In the genomic region with DNA sequence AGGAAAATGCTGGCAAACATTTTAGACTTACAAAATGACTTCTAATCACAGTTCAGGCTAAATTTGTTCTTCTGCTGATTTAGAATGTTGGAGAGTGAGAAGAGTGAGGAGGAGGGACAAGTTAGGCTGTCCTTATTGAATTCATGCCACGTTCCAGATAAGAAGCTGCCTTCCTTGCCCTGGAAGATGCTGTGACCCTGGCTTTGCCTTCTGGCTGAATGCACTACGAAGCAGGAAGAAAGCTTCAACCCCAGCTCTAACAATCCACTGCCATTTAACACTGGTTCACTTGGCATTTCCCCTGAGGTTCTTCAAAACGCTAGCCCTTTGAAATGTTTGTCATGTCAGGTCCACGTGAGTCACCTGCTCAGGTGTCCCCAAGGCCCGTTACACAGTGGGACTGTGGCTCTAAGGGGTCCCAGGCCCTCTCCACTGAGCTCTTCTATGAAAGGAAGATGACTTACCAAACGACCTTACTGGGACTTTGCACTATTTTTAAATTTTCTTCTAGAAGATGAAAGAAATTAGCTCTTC, we compare ENCODE assay signal across 15 cellular contexts. TPM values are rescaled to one million over a fixed set of nuclear protein-coding genes. Genes with fewer than 3 reads are reported as not detected.
A peak's percentile ranks its signal among the peaks of the same experiment; 100 is the strongest.
DNase-seq lines count a peak whose midpoint lies in the region; ATAC-seq and TF ChIP-seq lines count a peak whose summit lies in the region.
"Had no signal": no experiment of that assay in that cellular context is flagged by ENCODE, and none has a peak within 500 bp of the region (broad histone marks: within the 10 kb centered on the region; RNA-seq: fewer than 3 reads in every experiment).

No MANE protein-coding gene starts in this region.

- H3K27me3 ChIP-seq in left ventricle myocardium inferior (ENCODE audit: low read depth) (no peaks in the 10 kb centered on the region), thyroid gland (no peaks in the 10 kb centered on the region)
- H3K27me3 ChIP-seq: heart left ventricle, neural progenitor cell had no signal

- peak overlapping the region; percentile 99 for H3K27ac Mint-ChIP-seq in activated CD4-positive, alpha-beta memory T cell treated with anti-CD3 and anti-CD28 coated beads, Interleukin-2, amount 10 ng/mL, durations not matched to agents 7 days and 5 days
- H3K27ac Mint-ChIP-seq in activated naive CD8-positive, alpha-beta T cell treated with anti-CD3 and anti-CD28 coated beads, Interleukin-2, amount 50 U/mL, for 24 hours = peak overlapping the region; percentile 94
- peak overlapping the region; percentile 93 to 95 for H3K27ac Mint-ChIP-seq in stimulated activated naive CD8-positive, alpha-beta T cell treated with anti-CD3 and anti-CD28 coated beads, Interleukin-15, amount 100 ng/mL, for 72 hours
- H3K27ac Mint-ChIP-seq: neural progenitor cell had no signal

- intact Hi-C loops in left ventricle myocardium inferior (cut with micrococcal nuclease) = loop anchor here (5.0 kb wide), 1 partner anchor 121 kb away; no protein-coding TSS in a partner anchor
- intact Hi-C loops in left cardiac atrium (cut with DNase I) = loop anchor here (10.0 kb wide), 1 partner anchor 78 kb away; a partner anchor contains a TSS
- intact Hi-C loops in mucosa of descending colon (cut with DNase I, micrococcal nuclease) = loop anchor here in 1 of 2 donors (10.0 kb wide), 1 partner anchor 118 kb away; no protein-coding TSS in a partner anchor
- intact Hi-C loops in thyroid gland (cut with DNase I) = no loop called here

- CTCF ChIA-PET in activated CD4-positive, alpha-beta memory T cell treated with anti-CD3 and anti-CD28 coated beads, Interleukin-2, amount 10 ng/mL, durations not matched to agents 7 days and 5 days (lab: Charles Lee) = interaction anchor here (0.9 to 10.4 kb wide), 10 partner anchors 9 to 619 kb away, joined by 4 to 102 read pairs (median 10); a partner anchor contains a TSS

- H3K4me1 ChIP-seq in left ventricle myocardium inferior = peaks cover 58% of the 10 kb centered on the region
- H3K4me1 ChIP-seq in mucosa of descending colon (ENCODE audit: low read depth) = no peaks in the 10 kb centered on the region
- no peaks in the 10 kb centered on the region for H3K4me1 ChIP-seq in thyroid gland

- H3K27me3 Mint-ChIP-seq in activated CD4-positive, alpha-beta memory T cell treated with anti-CD3 and anti-CD28 coated beads, Interleukin-2, amount 10 ng/mL, durations not matched to agents 7 days and 5 days = no peaks in the 10 kb centered on the region
- no peaks in the 10 kb centered on the region for H3K27me3 Mint-ChIP-seq in activated naive CD8-positive, alpha-beta T cell treated with anti-CD3 and anti-CD28 coated beads, Interleukin-2, amount 50 U/mL, for 24 hours
- H3K27me3 Mint-ChIP-seq in stimulated activated naive CD8-positive, alpha-beta T cell treated with anti-CD3 and anti-CD28 coated beads, Interleukin-15, amount 100 ng/mL, for 72 hours = no peaks in the 10 kb centered on the region

- DNase-seq in left ventricle myocardium inferior = no peak
- no peak for DNase-seq in left cardiac atrium
- DNase-seq in activated CD4-positive, alpha-beta memory T cell treated with anti-CD3 and anti-CD28 coated beads, Interleukin-2, amount 10 ng/mL, durations not matched to agents 7 days and 5 days = no peak
- peak; percentile 33 for DNase-seq in activated naive CD8-positive, alpha-beta T cell treated with anti-CD3 and anti-CD28 coated beads, Interleukin-2, amount 50 U/mL, for 24 hours
- no peak for DNase-seq in stimulated activated naive CD8-positive, alpha-beta T cell treated with anti-CD3 and anti-CD28 coated beads, Interleukin-15, amount 100 ng/mL, for 72 hours
- no peak for DNase-seq in NAMALWA (ENCODE audit: low spot score)
- no peak for DNase-seq in mucosa of descending colon
- no peak for DNase-seq in thyroid gland
- DNase-seq: heart left ventricle, mesendoderm, NCI-H526, psoas muscle, SIG-M5, T-helper 9 cell had no signal

- H3K27ac ChIP-seq in left ventricle myocardium inferior (replicated peaks) (peak overlapping the region; percentile 52), thyroid gland (no peak overlapping the region)
- H3K27ac ChIP-seq: neural progenitor cell, psoas muscle had no signal

- TF ChIP-seq POLR2A in thyroid gland (IDR thresholded peaks at IDR 0.05) = no peak

- no peaks in the 10 kb centered on the region for H3K9me3 ChIP-seq in left ventricle myocardium inferior (replicated peaks)
- no peaks in the 10 kb centered on the region for H3K9me3 ChIP-seq in mucosa of descending colon
- no peaks in the 10 kb centered on the region for H3K9me3 ChIP-seq in thyroid gland
- H3K9me3 ChIP-seq: heart left ventricle, psoas muscle had no signal

- H3K4me3 ChIP-seq in left ventricle myocardium inferior = no peak overlapping the region
- H3K4me3 ChIP-seq in mucosa of descending colon = no peak overlapping the region
- H3K4me3 ChIP-seq in thyroid gland (replicated peaks in 1 of 3) = no peak overlapping the region
- H3K4me3 ChIP-seq: heart left ventricle, neural progenitor cell, psoas muscle had no signal

- TF ChIP-seq CTCF in left ventricle myocardium inferior (IDR thresholded peaks at IDR 0.05; ENCODE audit: borderline replicate concordance) (no peak), mucosa of descending colon (IDR thresholded peaks at IDR 0.05) (no peak), thyroid gland (IDR thresholded peaks at IDR 0.05) (no peak)

- peaks cover 90% of the 10 kb centered on the region for H3K4me1 Mint-ChIP-seq in activated CD4-positive, alpha-beta memory T cell treated with anti-CD3 and anti-CD28 coated beads, Interleukin-2, amount 10 ng/mL, durations not matched to agents 7 days and 5 days
- peaks cover 100% of the 10 kb centered on the region for H3K4me1 Mint-ChIP-seq in activated naive CD8-positive, alpha-beta T cell treated with anti-CD3 and anti-CD28 coated beads, Interleukin-2, amount 50 U/mL, for 24 hours
- peaks cover 98% of the 10 kb centered on the region for H3K4me1 Mint-ChIP-seq in stimulated activated naive CD8-positive, alpha-beta T cell treated with anti-CD3 and anti-CD28 coated beads, Interleukin-15, amount 100 ng/mL, for 72 hours

- peaks cover 20% of the 10 kb centered on the region for H3K36me3 Mint-ChIP-seq in activated CD4-positive, alpha-beta memory T cell treated with anti-CD3 and anti-CD28 coated beads, Interleukin-2, amount 10 ng/mL, durations not matched to agents 7 days and 5 days (ENCODE audit: low read depth)
- H3K36me3 Mint-ChIP-seq in activated naive CD8-positive, alpha-beta T cell treated with anti-CD3 and anti-CD28 coated beads, Interleukin-2, amount 50 U/mL, for 24 hours (ENCODE audit: low read depth) = peaks cover 5% of the 10 kb centered on the region
- H3K36me3 Mint-ChIP-seq: neural progenitor cell had no signal

- WGBS in thyroid gland, 2 donors = 63 to 64% methylated on average over 6 of the region's 6 CpGs

- POLR2A ChIA-PET in activated CD4-positive, alpha-beta memory T cell treated with anti-CD3 and anti-CD28 coated beads, Interleukin-2, amount 10 ng/mL, durations not matched to agents 7 days and 5 days (lab: Charles Lee) = interaction anchor here (0.8 to 12.0 kb wide), 15 partner anchors 9 to 476 kb away, joined by 3 to 828 read pairs (median 10); a partner anchor contains a TSS

- no peak for ATAC-seq in left cardiac atrium
- peak; percentile 27 for ATAC-seq in activated naive CD8-positive, alpha-beta T cell treated with anti-CD3 and anti-CD28 coated beads, Interleukin-2, amount 50 U/mL, for 24 hours
- ATAC-seq in stimulated activated naive CD8-positive, alpha-beta T cell treated with anti-CD3 and anti-CD28 coated beads, Interleukin-15, amount 100 ng/mL, for 72 hours = no peak
- ATAC-seq in mucosa of descending colon = no peak
- ATAC-seq: psoas muscle had no signal

- H3K9me3 Mint-ChIP-seq in activated CD4-positive, alpha-beta memory T cell treated with anti-CD3 and anti-CD28 coated beads, Interleukin-2, amount 10 ng/mL, durations not matched to agents 7 days and 5 days = no peaks in the 10 kb centered on the region
- H3K9me3 Mint-ChIP-seq in activated naive CD8-positive, alpha-beta T cell treated with anti-CD3 and anti-CD28 coated beads, Interleukin-2, amount 50 U/mL, for 24 hours = no peaks in the 10 kb centered on the region
- no peaks in the 10 kb centered on the region for H3K9me3 Mint-ChIP-seq in stimulated activated naive CD8-positive, alpha-beta T cell treated with anti-CD3 and anti-CD28 coated beads, Interleukin-15, amount 100 ng/mL, for 72 hours
- H3K9me3 Mint-ChIP-seq: neural progenitor cell had no signal

- H3K36me3 ChIP-seq in left ventricle myocardium inferior = no peaks in the 10 kb centered on the region
- no peaks in the 10 kb centered on the region for H3K36me3 ChIP-seq in mucosa of descending colon (ENCODE audit: low read depth)
- no peaks in the 10 kb centered on the region for H3K36me3 ChIP-seq in thyroid gland
- H3K36me3 ChIP-seq: neural progenitor cell had no signal

- H3K4me3 Mint-ChIP-seq in activated CD4-positive, alpha-beta memory T cell treated with anti-CD3 and anti-CD28 coated beads, Interleukin-2, amount 10 ng/mL, durations not matched to agents 7 days and 5 days = peak overlapping the region; percentile 4
- peak overlapping the region; percentile 61 for H3K4me3 Mint-ChIP-seq in activated naive CD8-positive, alpha-beta T cell treated with anti-CD3 and anti-CD28 coated beads, Interleukin-2, amount 50 U/mL, for 24 hours
- peak overlapping the region; percentile 65 to 67 for H3K4me3 Mint-ChIP-seq in stimulated activated naive CD8-positive, alpha-beta T cell treated with anti-CD3 and anti-CD28 coated beads, Interleukin-15, amount 100 ng/mL, for 72 hours
- H3K4me3 Mint-ChIP-seq: neural progenitor cell had no signal

RNA-seq across cellular contexts. Expression of a gene that starts 30.0 kb away (rescaled TPM):
- total RNA-seq in left ventricle myocardium inferior (6.2 TPM), left cardiac atrium (10 to 100 TPM in 1 of 2 donors, 1 to 10 TPM in 1; 8.4 to 14.4 TPM), mucosa of descending colon (1 to 10 TPM; 1.5 to 5.0 (median 3.0) TPM), thyroid gland (10 to 100 TPM in 2 of 4 donors, 1 to 10 TPM in 2; 4.4 to 11.0 (median 8.2) TPM)
- 10 to 100 TPM; 52.5 to 55.6 TPM for total RNA-seq in activated CD4-positive, alpha-beta memory T cell treated with anti-CD3 and anti-CD28 coated beads, Interleukin-2, amount 10 ng/mL, durations not matched to agents 7 days and 5 days

Comparison
In these comparisons a context has a peak if more than half of its experiments do, and no peak if none do; other contexts are left out.
1. H3K4me3 Mint-ChIP-seq: peak in every context shown above with its lines; median percentile 66 in stimulated activated naive CD8-positive, alpha-beta T cell treated with anti-CD3 and anti-CD28 coated beads, Interleukin-15, amount 100 ng/mL, for 72 hours; 61 in activated naive CD8-positive, alpha-beta T cell treated with anti-CD3 and anti-CD28 coated beads, Interleukin-2, amount 50 U/mL, for 24 hours; 4 in activated CD4-positive, alpha-beta memory T cell treated with anti-CD3 and anti-CD28 coated beads, Interleukin-2, amount 10 ng/mL, durations not matched to agents 7 days and 5 days.